ENCODE assay signal across 14 cellular contexts in genomic region chrX:135819912-135820311, GRCh38. TPM values are rescaled to one million over a fixed set of nuclear protein-coding genes. Genes with fewer than 3 reads are reported as not detected.
"Had no signal": no experiment of that assay in that cellular context is flagged by ENCODE, and none has a peak within 500 bp of the region (broad histone marks: within the 10 kb centered on the region; RNA-seq: fewer than 3 reads in every experiment).

TSS of gene CT45A2 (minus strand) at chrX:135820012. CDS start at chrX:135816265, 3,747 bp downstream.

RNA-seq across cellular contexts. Expression of gene CT45A2, which starts in this region (rescaled TPM):
- total RNA-seq: activated B cell treated with CpG ODN at 0.5 μM for 24 hours; activated CD4-positive, alpha-beta memory T cell treated with anti-CD3 and anti-CD28 coated beads for 36 hours; activated CD4-positive, alpha-beta memory T cell treated with anti-CD3 and anti-CD28 coated beads, Interleukin-2, amount 10 ng/mL, durations not matched to agents 7 days and 5 days; activated CD4-positive, alpha-beta T cell treated with anti-CD3 and anti-CD28 coated beads for 36 hours; activated CD4-positive, alpha-beta T cell treated with anti-CD3 and anti-CD28 coated beads, Interleukin-2, amount 10 ng/mL, durations not matched to agents 24 days and 14 days; activated CD4-positive, alpha-beta T cell treated with anti-CD3 and anti-CD28 coated beads, Interleukin-2, amount 10 ng/mL, durations not matched to agents 7 days and 5 days; activated CD8-positive, alpha-beta memory T cell treated with anti-CD3 and anti-CD28 coated beads for 36 hours; activated CD8-positive, alpha-beta memory T cell treated with anti-CD3 and anti-CD28 coated beads, Interleukin-2, amount 10 ng/mL, durations not matched to agents 7 days and 5 days; activated CD8-positive, alpha-beta T cell treated with anti-CD3 and anti-CD28 coated beads for 36 hours; activated CD8-positive, alpha-beta T cell treated with anti-CD3 and anti-CD28 coated beads, Interleukin-2, amount 10 ng/mL, durations not matched to agents 7 days and 5 days; T-helper 1 cell treated with Interleukin-12 subunit alpha and Interleukin-12 subunit beta and Interleukin-4 antibody, amounts not matched to agents 30 ng/mL and 1 ng/mL, for 36 hours; T-helper 17 cell; T-helper 2 cell treated with Interferon-gamma antibody and Interleukin-4, amounts not matched to agents 100 ng/mL and 5 ng/mL, for 36 hours; WTC11 had no signal
